In genomic region chr11:36997656-36998055, GRCh38 we compare ENCODE assay signal across 9 cellular contexts.
"Had no signal": no experiment of that assay in that cellular context is flagged by ENCODE, and none has a peak within 500 bp of the region (broad histone marks: within the 10 kb centered on the region; RNA-seq: fewer than 3 reads in every experiment).

No MANE protein-coding gene starts in this region.

- ATAC-seq: GM23338, HCT116 had no signal

- H3K36me3 ChIP-seq: HAP-1 had no signal

- H2AFZ ChIP-seq: GM23248, GM23338 had no signal

- H3K27ac ChIP-seq: GM23248 had no signal

- H3K9ac ChIP-seq: GM23248 had no signal

- H3K4me1 ChIP-seq: HAP-1 had no signal

- H3K4me2 ChIP-seq: GM23338 had no signal

- H3K9me3 ChIP-seq: HAP-1 had no signal

- H3K4me3 ChIP-seq: GM23248, GM23338, HAP-1 had no signal

- DNase-seq: GM23248, GOT3, H7, H9, HCEC 1CT, HFFc6 had no signal
